In genomic region chr5:39578887-39579497, GRCh38 we compare ENCODE assay signal across 9 cellular contexts.
DNase-seq lines count a peak whose midpoint lies in the region; ATAC-seq, FAIRE-seq and TF ChIP-seq lines count a peak whose summit lies in the region.
"Had no signal": no experiment of that assay in that cellular context is flagged by ENCODE, and none has a peak within 500 bp of the region (broad histone marks: within the 10 kb centered on the region; RNA-seq: fewer than 3 reads in every experiment).

No MANE protein-coding gene starts in this region.

- H3F3A ChIP-seq in SK-N-SH (replicated peaks; ENCODE audit: insufficient read depth): peaks cover 6% of the 10 kb centered on the region

- WGBS in SK-N-SH (ENCODE audit: low lambda C conversion rate): 10% methylated on average over 2 of the region's 2 CpGs
- 57 to 64% methylated on average over 2 of the region's 2 CpGs for WGBS in thyroid gland, 2 donors

- H3K9me2 ChIP-seq in SK-N-SH: no peaks in the 10 kb centered on the region

- TF ChIP-seq POLR2A in thyroid gland (IDR thresholded peaks at IDR 0.05): no peak

- no peak for DNase-seq in SK-N-SH
- peak; percentile 8 for DNase-seq in RPMI8226
- DNase-seq in frontal cortex (ENCODE audit: low spot score in 2 of 2): no peak
- DNase-seq in thyroid gland: no peak
- no peak for DNase-seq in NCI-H82 treated with DMSO at 0.1 percent for 48 hours (lab: John Stamatoyannopoulos, UW; ENCODE audit: unreplicated experiment)
- no peak for DNase-seq in stimulated activated CD4-positive, alpha-beta T cell treated with anti-CD3 and anti-CD28 coated beads, Interleukin-2, amount 100 ng/mL, for 48 hours

- CTCF ChIA-PET in SK-N-SH (lab: Yijun Ruan, JAX): interaction anchor here (0.6 to 2.6 kb wide), 10 partner anchors 8 to 1146 kb away, joined by 3 to 10 read pairs (median 3); no protein-coding TSS in a partner anchor

- H3K9me3 ChIP-seq in SK-N-SH (no peaks in the 10 kb centered on the region), thyroid gland (no peaks in the 10 kb centered on the region)
- H3K9me3 ChIP-seq: SJSA1 had no signal

- TF ChIP-seq RAD21 in SK-N-SH (IDR thresholded peaks at IDR 0.05; ENCODE audit: low read length): peak; percentile 58

- H3K27me3 ChIP-seq in SK-N-SH (ENCODE audit: insufficient read depth) (peaks cover 50% of the 10 kb centered on the region), thyroid gland (no peaks in the 10 kb centered on the region)
- H3K27me3 ChIP-seq: SJSA1 had no signal

- no peak overlapping the region for H3K9ac ChIP-seq in SK-N-SH

- TF ChIP-seq CTCF in SK-N-SH (IDR thresholded peaks at IDR 0.05): peak; percentile 73
- peak in 5 of 6 experiments; percentile 41 to 78 (median 46) for TF ChIP-seq CTCF in thyroid gland (IDR thresholded peaks at IDR 0.05)

- no peak overlapping the region for H3K4me2 ChIP-seq in SK-N-SH

- H3K36me3 ChIP-seq in SK-N-SH (replicated peaks in 1 of 2; ENCODE audit: control insufficient read depth in 1 of 2, insufficient read depth in 2 of 2, low read length in 1 of 2): no peaks in the 10 kb centered on the region
- H3K36me3 ChIP-seq in thyroid gland: no peaks in the 10 kb centered on the region
- H3K36me3 ChIP-seq: SJSA1 had no signal

- ATAC-seq in SK-N-SH treated with all-trans-retinoic acid at 6 μM for 48 hours (no peak), GM18520 (IDR thresholded peaks at IDR 0.05; ENCODE audit: unreplicated experiment) (no peak)

- H2AFZ ChIP-seq in SK-N-SH (ENCODE audit: low read depth): no peak overlapping the region

- intact Hi-C loops in thyroid gland (cut with DNase I): no loop called here

- H3K27ac ChIP-seq in SK-N-SH (ENCODE audit: low read depth in 2 of 2, low read length in 1 of 2) (no peak overlapping the region), thyroid gland (no peak overlapping the region)
- H3K27ac ChIP-seq: SJSA1 had no signal

- H3K4me3 ChIP-seq in SK-N-SH (ENCODE audit: low read depth in 2 of 2, low read length in 1 of 2) (no peak overlapping the region; a peak in 1 of 4 replicates), thyroid gland (replicated peaks in 1 of 3) (no peak overlapping the region)
- H3K4me3 ChIP-seq: SJSA1 had no signal

- H3K4me1 ChIP-seq in SK-N-SH (ENCODE audit: control insufficient read depth in 1 of 2, insufficient read depth in 2 of 2, low read depth in 1 of 2, low read length in 1 of 2): no peaks in the 10 kb centered on the region
- H3K4me1 ChIP-seq in thyroid gland: no peaks in the 10 kb centered on the region

- no peaks in the 10 kb centered on the region for H3K79me2 ChIP-seq in SK-N-SH (ENCODE audit: insufficient read depth)

- peak; percentile 99 for FAIRE-seq in frontal cortex (lab: Jason Lieb, UNC)

- TF ChIP-seq EP300 in SK-N-SH (IDR thresholded peaks at IDR 0.05; ENCODE audit: borderline replicate concordance in 1 of 2, low read depth in 1 of 2, low read length in 1 of 2): no peak

- POLR2A ChIA-PET in SK-N-SH (lab: Yijun Ruan, JAX): no interaction called here

- no peaks in the 10 kb centered on the region for H4K20me1 ChIP-seq in SK-N-SH (ENCODE audit: insufficient read depth)

TF ChIP-seq in SK-N-SH, 30 proteins besides CTCF, POLR2A, EP300 and RAD21 (continues in another document):
- no peak for TF ChIP-seq JUND (IDR thresholded peaks at IDR 0.05)
- TF ChIP-seq MAX (IDR thresholded peaks at IDR 0.05; ENCODE audit: low read depth): no peak
- TF ChIP-seq FOSL2 (IDR thresholded peaks at IDR 0.05; ENCODE audit: borderline replicate concordance, low read depth): no peak
- TF ChIP-seq GATA2 (CRISPR knock-in tag; IDR thresholded peaks at IDR 0.05): no peak
- TF ChIP-seq TAF1 (IDR thresholded peaks at IDR 0.05; ENCODE audit: borderline replicate concordance, low read depth, low read length): no peak
- TF ChIP-seq TCF12 (IDR thresholded peaks at IDR 0.05): no peak
- TF ChIP-seq FOXJ3 (CRISPR knock-in tag; IDR thresholded peaks at IDR 0.05): no peak
- no peak for TF ChIP-seq MEF2A (IDR thresholded peaks at IDR 0.05; ENCODE audit: borderline replicate concordance, low read depth)
- TF ChIP-seq IRF3 (IDR thresholded peaks at IDR 0.05; ENCODE audit: low read depth, low read length): no peak
- TF ChIP-seq NFIC (IDR thresholded peaks at IDR 0.05; ENCODE audit: borderline replicate concordance): no peak
- TF ChIP-seq GABPA (IDR thresholded peaks at IDR 0.05; ENCODE audit: low read depth): no peak
- TF ChIP-seq POLR2AphosphoS5 (IDR thresholded peaks at IDR 0.05; ENCODE audit: low read depth, low read length): no peak
- TF ChIP-seq SMC3 (IDR thresholded peaks at IDR 0.05; ENCODE audit: low read depth, low read length): no peak
- TF ChIP-seq ZBTB33 (IDR thresholded peaks at IDR 0.05; ENCODE audit: borderline replicate concordance, low read depth): no peak

TF ChIP-seq in SK-N-SH treated with all-trans-retinoic acid at 6 μM for 48 hours, 23 proteins besides CTCF, POLR2A, EP300 and RAD21:
- TF ChIP-seq SNAI2 (CRISPR knock-in tag; IDR thresholded peaks at IDR 0.05): no peak
- TF ChIP-seq ARNTL (CRISPR knock-in tag; IDR thresholded peaks at IDR 0.05; ENCODE audit: borderline replicate concordance, low read depth): no peak
- TF ChIP-seq OSR1 (CRISPR knock-in tag; IDR thresholded peaks at IDR 0.05): no peak
- TF ChIP-seq TSHZ2 (CRISPR knock-in tag; IDR thresholded peaks at IDR 0.05): no peak
- no peak for TF ChIP-seq ISL1 (CRISPR knock-in tag; IDR thresholded peaks at IDR 0.05)
- no peak for TF ChIP-seq ESRRG (CRISPR knock-in tag; IDR thresholded peaks at IDR 0.05)
- TF ChIP-seq BACH2 (CRISPR knock-in tag; IDR thresholded peaks at IDR 0.05; ENCODE audit: borderline replicate concordance): no peak
- no peak for TF ChIP-seq ZNF565 (CRISPR knock-in tag; conservative IDR thresholded peaks at IDR 0.05; ENCODE audit: low read depth)
- no peak for TF ChIP-seq POU6F1 (CRISPR knock-in tag; IDR thresholded peaks at IDR 0.05; ENCODE audit: borderline replicate concordance, low read depth)
- no peak for TF ChIP-seq ZFP3 (CRISPR knock-in tag; IDR thresholded peaks at IDR 0.05)
